Comparison of ENCODE assay signal across 23 cellular contexts in the genomic region with DNA sequence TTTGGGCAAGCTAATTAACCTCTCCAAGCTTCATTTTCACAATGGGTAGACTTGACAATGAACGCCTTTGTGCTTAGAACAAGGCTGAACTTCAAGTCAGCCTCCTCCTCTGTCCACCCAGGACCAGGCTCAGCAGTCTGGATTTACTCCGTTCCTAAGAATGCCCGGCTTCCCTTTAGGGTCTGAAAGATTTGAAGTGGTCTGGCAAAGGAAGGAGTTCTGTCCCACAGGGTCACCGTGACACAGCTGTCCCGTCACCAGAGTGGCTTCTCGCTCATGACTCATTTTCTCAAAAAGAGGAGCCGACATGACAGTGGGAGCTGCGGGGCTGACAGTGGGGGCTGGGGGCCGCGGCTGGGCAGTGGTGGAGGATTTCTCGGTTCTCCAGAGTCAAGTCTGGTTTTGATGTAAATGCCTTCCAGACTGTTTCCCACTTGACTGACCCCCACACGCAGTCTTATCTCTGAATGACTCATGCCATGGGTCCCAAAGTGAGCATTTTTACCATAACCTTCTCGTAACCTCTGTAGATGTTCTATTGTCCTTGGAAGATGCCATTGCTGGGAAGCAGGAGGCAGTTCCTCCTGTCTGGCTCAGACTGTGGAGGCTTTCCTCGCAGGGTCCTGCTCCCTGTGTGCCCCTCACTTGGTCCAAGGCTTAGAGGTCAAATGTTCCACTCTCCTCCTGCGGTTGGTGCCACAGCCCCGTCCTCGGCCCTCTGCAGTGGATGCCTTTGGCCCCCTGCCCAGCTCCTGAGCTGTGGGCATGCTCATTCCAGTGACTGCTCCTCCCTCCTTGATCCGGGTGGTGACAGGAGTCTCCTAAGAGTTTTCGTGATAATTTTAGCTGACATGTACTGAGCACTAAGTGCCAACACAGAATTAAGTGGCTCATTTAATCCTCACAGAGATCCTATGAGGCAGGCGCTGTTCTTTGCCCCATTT.
DNase-seq lines count a peak whose midpoint lies in the region; ATAC-seq, FAIRE-seq and TF ChIP-seq lines count a peak whose summit lies in the region.
"Had no signal": no experiment of that assay in that cellular context is flagged by ENCODE, and none has a peak within 500 bp of the region (broad histone marks: within the 10 kb centered on the region; RNA-seq: fewer than 3 reads in every experiment).

No MANE protein-coding gene starts in this region.

- H3K9me3 Mint-ChIP-seq in astrocyte (ENCODE audit: unreplicated experiment), result peaks cover 2% of the 10 kb centered on the region
- H3K9me3 Mint-ChIP-seq: activated T-cell treated with anti-CD3 and anti-CD28 coated beads, Interleukin-2, amount 50 U/mL, for 24 hours had no signal

- no peak overlapping the region for H3K9ac ChIP-seq in astrocyte (ENCODE audit: low read length)
- H3K9ac ChIP-seq: BLaER1 treated with 17β-estradiol and CSF1 and Interleukin-3, amounts not matched to agents 10 nM and 100 nM had no signal

- H3K79me2 ChIP-seq in astrocyte (ENCODE audit: insufficient read depth, low read length), result no peaks in the 10 kb centered on the region

- peak overlapping the region; percentile 56 for H2AFZ ChIP-seq in astrocyte (ENCODE audit: low read depth, low read length)

- H3K36me3 ChIP-seq in astrocyte (ENCODE audit: insufficient read depth, low read length) (no peaks in the 10 kb centered on the region), mucosa of descending colon (ENCODE audit: low read depth) (no peaks in the 10 kb centered on the region)
- H3K36me3 ChIP-seq: BLaER1 treated with 17β-estradiol and CSF1 and Interleukin-3, amounts not matched to agents 10 nM and 100 nM; esophagus squamous epithelium; vagina had no signal

- H4K20me1 ChIP-seq in astrocyte (ENCODE audit: insufficient read depth, low read length), result no peaks in the 10 kb centered on the region
- H4K20me1 ChIP-seq: BLaER1 treated with 17β-estradiol and CSF1 and Interleukin-3, amounts not matched to agents 10 nM and 100 nM had no signal

- intact Hi-C loops in Right ventricle myocardium superior (cut with DNase I), result no loop called here
- intact Hi-C loops in mucosa of descending colon (cut with DNase I, micrococcal nuclease), result no loop called here

- H3K4me3 ChIP-seq in astrocyte (ENCODE audit: insufficient read depth, low read depth, low read length), result no peak overlapping the region
- H3K4me3 ChIP-seq in mucosa of descending colon, result no peak overlapping the region
- H3K4me3 ChIP-seq: A549; BLaER1 treated with 17β-estradiol and CSF1 and Interleukin-3, amounts not matched to agents 10 nM and 100 nM; esophagus squamous epithelium; vagina had no signal

- peak overlapping the region; percentile 67 for H3K4me2 ChIP-seq in astrocyte (ENCODE audit: low read length)
- H3K4me2 ChIP-seq: A549; BLaER1 treated with 17β-estradiol and CSF1 and Interleukin-3, amounts not matched to agents 10 nM and 100 nM had no signal

- peak; percentile 78 for ATAC-seq in Right ventricle myocardium superior (ENCODE audit: poor library complexity)
- no peak for ATAC-seq in mucosa of descending colon
- no peak for ATAC-seq in GM19467 (IDR thresholded peaks at IDR 0.05; ENCODE audit: unreplicated experiment)
- ATAC-seq in HG03196 (IDR thresholded peaks at IDR 0.05; ENCODE audit: unreplicated experiment), result no peak
- ATAC-seq: A549; activated CD4-positive, CD25-positive, alpha-beta regulatory T cell treated with anti-CD3 and anti-CD28 coated beads, Interleukin-2, amount 50 U/mL, for 24 hours; PC-3; SK-N-SH treated with all-trans-retinoic acid at 6 μM for 48 hours had no signal

- no peak for FAIRE-seq in astrocyte (lab: Jason Lieb, UNC)
- FAIRE-seq: A549 had no signal

- DNase-seq in COLO829 (ENCODE audit: low spot score) (peak; percentile 58), astrocyte (ENCODE audit: low read depth) (peak; percentile 78), Right ventricle myocardium superior (peak; percentile 57), pons (ENCODE audit: low spot score) (peak; percentile 43), mucosa of descending colon (no peak), NCI-H1048 (lab: John Stamatoyannopoulos, UW) (no peak)
- DNase-seq: activated naive CD4-positive, alpha-beta T cell; activated T-cell treated with anti-CD3 and anti-CD28 coated beads, Interleukin-2, amount 50 U/mL, for 24 hours; cerebellar nuclear complex; effector memory CD4-positive, alpha-beta T cell; esophagus squamous epithelium; KG1; NCI-H1930; NCI-H226; PC-3; T-helper 9 cell had no signal

- H3K4me1 ChIP-seq in astrocyte (ENCODE audit: insufficient read depth, low read length) (peaks cover 10% of the 10 kb centered on the region), mucosa of descending colon (ENCODE audit: low read depth) (no peaks in the 10 kb centered on the region)
- H3K4me1 ChIP-seq: A549; BLaER1 treated with 17β-estradiol and CSF1 and Interleukin-3, amounts not matched to agents 10 nM and 100 nM; esophagus squamous epithelium had no signal

- H3K9me3 ChIP-seq in astrocyte (ENCODE audit: insufficient read depth, low read depth, low read length) (no peaks in the 10 kb centered on the region), mucosa of descending colon (no peaks in the 10 kb centered on the region)
- H3K9me3 ChIP-seq: A549, esophagus squamous epithelium, vagina had no signal

- peak overlapping the region; percentile 30 for H3K27ac ChIP-seq in astrocyte (ENCODE audit: low read depth, low read length)
- H3K27ac ChIP-seq: A549; BLaER1 treated with 17β-estradiol and CSF1 and Interleukin-3, amounts not matched to agents 10 nM and 100 nM; esophagus squamous epithelium; vagina had no signal

- TF ChIP-seq CTCF in astrocyte (IDR thresholded peaks at IDR 0.05; ENCODE audit: insufficient read depth, low read depth, low read length) (no peak), mucosa of descending colon (IDR thresholded peaks at IDR 0.05) (no peak)

- no peaks in the 10 kb centered on the region for H3K27me3 ChIP-seq in astrocyte (ENCODE audit: insufficient read depth, low read length)
- H3K27me3 ChIP-seq: BLaER1 treated with 17β-estradiol and CSF1 and Interleukin-3, amounts not matched to agents 10 nM and 100 nM; esophagus squamous epithelium; vagina had no signal

- peak overlapping the region; percentile 9 for H3K4me3 Mint-ChIP-seq in astrocyte (ENCODE audit: unreplicated experiment)
- H3K4me3 Mint-ChIP-seq: activated T-cell treated with anti-CD3 and anti-CD28 coated beads, Interleukin-2, amount 50 U/mL, for 24 hours had no signal

- H3K4me1 Mint-ChIP-seq in astrocyte (ENCODE audit: low read depth, unreplicated experiment), result peaks cover 26% of the 10 kb centered on the region

- H3K36me3 Mint-ChIP-seq in astrocyte (ENCODE audit: low read depth, unreplicated experiment), result no peaks in the 10 kb centered on the region

- H3K27ac Mint-ChIP-seq in astrocyte (ENCODE audit: unreplicated experiment), result peak overlapping the region; percentile 45
- H3K27ac Mint-ChIP-seq: activated T-cell treated with anti-CD3 and anti-CD28 coated beads, Interleukin-2, amount 50 U/mL, for 24 hours had no signal

- H3K27me3 Mint-ChIP-seq in astrocyte (ENCODE audit: low read depth, unreplicated experiment), result no peaks in the 10 kb centered on the region

Comparison
In these comparisons a context has a peak if more than half of its experiments do, and no peak if none do; other contexts are left out.
1. DNase-seq: peak in COLO829 (single experiment), astrocyte (single experiment), Right ventricle myocardium superior (single experiment) and pons (single experiment); none in mucosa of descending colon (0 of 3) and NCI-H1048 (single experiment).